In genomic region chr16:67594256-67594915, GRCh38 we compare ENCODE assay signal across 15 cellular contexts. TPM values are rescaled to one million over a fixed set of nuclear protein-coding genes. Genes with fewer than 3 reads are reported as not detected.
DNase-seq lines count a peak whose midpoint lies in the region; ATAC-seq and TF ChIP-seq lines count a peak whose summit lies in the region.
"Had no signal": no experiment of that assay in that cellular context is flagged by ENCODE, and none has a peak within 500 bp of the region (broad histone marks: within the 10 kb centered on the region; RNA-seq: fewer than 3 reads in every experiment).

No MANE protein-coding gene starts in this region.

- H3K36me3 ChIP-seq in GM23248 (ENCODE audit: low read depth) = no peaks in the 10 kb centered on the region
- peaks cover 14% of the 10 kb centered on the region for H3K36me3 ChIP-seq in RWPE2 (ENCODE audit: low read depth)
- H3K36me3 ChIP-seq: right lobe of liver had no signal

- peak overlapping the region; percentile 6; the same call in 1 of the 2 replicates for H2AFZ ChIP-seq in GM23248

- H3K27me3 ChIP-seq in GM23248 (replicated peaks; ENCODE audit: insufficient read depth) (no peaks in the 10 kb centered on the region), RWPE2 (ENCODE audit: insufficient read depth, poor library complexity, severe bottlenecking) (no peaks in the 10 kb centered on the region)
- H3K27me3 ChIP-seq: BLaER1, brain microvascular endothelial cell, right lobe of liver, tibial nerve had no signal

- H3K9me3 Mint-ChIP-seq in effector memory CD8-positive, alpha-beta T cell = no peaks in the 10 kb centered on the region
- no peaks in the 10 kb centered on the region for H3K9me3 Mint-ChIP-seq in natural killer cell treated with Interleukin-12 subunit alpha and Interleukin-12 subunit beta and Interleukin-15 and Interleukin-18, amount 100 ng/mL, for 72 hours
- H3K9me3 Mint-ChIP-seq: activated naive CD4-positive, alpha-beta T cell treated with anti-CD3 and anti-CD28 coated beads for 36 hours had no signal

- H3K79me2 ChIP-seq in GM23248 (ENCODE audit: insufficient read depth) = peaks cover 62% of the 10 kb centered on the region

- peak; percentile 11; the same call in 1 of the 3 replicates for ATAC-seq in RWPE2 (ENCODE audit: low read depth)
- ATAC-seq in effector memory CD8-positive, alpha-beta T cell (replicated peaks) = no peak
- ATAC-seq in natural killer cell treated with Interleukin-12 subunit alpha and Interleukin-12 subunit beta and Interleukin-15 and Interleukin-18, amount 100 ng/mL, for 72 hours = no peak
- no peak for ATAC-seq in activated CD4-positive, CD25-positive, alpha-beta regulatory T cell treated with anti-CD3 and anti-CD28 coated beads, Interleukin-2, amount 50 U/mL, for 24 hours
- ATAC-seq: right lobe of liver had no signal

- H3K27ac ChIP-seq in GM23248 (peak overlapping the region; percentile 56), RWPE2 (ENCODE audit: poor library complexity, severe bottlenecking) (peak overlapping the region; percentile 52)
- H3K27ac ChIP-seq: BLaER1, brain microvascular endothelial cell, right lobe of liver had no signal

- in situ Hi-C loops in GM23248 (cut with MboI) = no loop called here

- H3K4me1 ChIP-seq in GM23248 (ENCODE audit: insufficient read depth) (peaks cover 10% of the 10 kb centered on the region), RWPE2 (ENCODE audit: insufficient read depth, poor library complexity, severe bottlenecking) (peaks cover 13% of the 10 kb centered on the region)
- H3K4me1 ChIP-seq: BLaER1, right lobe of liver had no signal

- H3K27me3 Mint-ChIP-seq in effector memory CD8-positive, alpha-beta T cell = no peaks in the 10 kb centered on the region
- no peaks in the 10 kb centered on the region for H3K27me3 Mint-ChIP-seq in natural killer cell treated with Interleukin-12 subunit alpha and Interleukin-12 subunit beta and Interleukin-15 and Interleukin-18, amount 100 ng/mL, for 72 hours

- TF ChIP-seq CTCF in RWPE2 (IDR thresholded peaks at IDR 0.05; ENCODE audit: poor library complexity, severe bottlenecking) = no peak

- H3K9me2 ChIP-seq in GM23248 (ENCODE audit: insufficient read depth) = no peaks in the 10 kb centered on the region

- no peak overlapping the region for H3K9ac ChIP-seq in GM23248
- H3K9ac ChIP-seq: BLaER1 had no signal

- no peaks in the 10 kb centered on the region for H4K20me1 ChIP-seq in GM23248 (ENCODE audit: insufficient read depth)

- DNase-seq in GM23248 (no peak), RWPE2 (ENCODE audit: low spot score) (no peak), NCI-H2171 (lab: John Stamatoyannopoulos, UW) (no peak), kidney tubule cell (ENCODE audit: low spot score) (no peak)
- DNase-seq in effector memory CD8-positive, alpha-beta T cell = no peak
- DNase-seq in natural killer cell treated with Interleukin-12 subunit alpha and Interleukin-12 subunit beta and Interleukin-15 and Interleukin-18, amount 100 ng/mL, for 72 hours (ENCODE audit: low spot score) = no peak
- DNase-seq in activated CD4-positive, CD25-positive, alpha-beta regulatory T cell (lab: John Stamatoyannopoulos, UW) = no peak
- DNase-seq: DMS53; stimulated activated CD4-positive, alpha-beta T cell treated with anti-CD3 and anti-CD28 coated beads, Interleukin-2, amount 100 ng/mL, for 48 hours had no signal

- peak overlapping the region; percentile 34 to 67 for H3K27ac Mint-ChIP-seq in effector memory CD8-positive, alpha-beta T cell
- H3K27ac Mint-ChIP-seq in natural killer cell treated with Interleukin-12 subunit alpha and Interleukin-12 subunit beta and Interleukin-15 and Interleukin-18, amount 100 ng/mL, for 72 hours = peak overlapping the region; percentile 39 to 58

- H3K4me3 Mint-ChIP-seq in effector memory CD8-positive, alpha-beta T cell = no peak overlapping the region
- no peak overlapping the region for H3K4me3 Mint-ChIP-seq in natural killer cell treated with Interleukin-12 subunit alpha and Interleukin-12 subunit beta and Interleukin-15 and Interleukin-18, amount 100 ng/mL, for 72 hours
- H3K4me3 Mint-ChIP-seq: activated naive CD4-positive, alpha-beta T cell treated with anti-CD3 and anti-CD28 coated beads for 36 hours had no signal

- H3F3A ChIP-seq in GM23248 (ENCODE audit: insufficient read depth) = peaks cover 11% of the 10 kb centered on the region

- no peak overlapping the region for H3K4me2 ChIP-seq in GM23248 (ENCODE audit: unreplicated experiment)
- H3K4me2 ChIP-seq: BLaER1 had no signal

- no peak overlapping the region for H3K4me3 ChIP-seq in GM23248
- H3K4me3 ChIP-seq in RWPE2 (ENCODE audit: severe bottlenecking) = no peak overlapping the region
- H3K4me3 ChIP-seq: BLaER1, right lobe of liver, tibial nerve had no signal

- 95 to 96% methylated on average over 5 of the region's 5 CpGs for WGBS in GM23248 (ENCODE audit: low coverage in 1 of 2, low lambda C conversion rate in 2 of 2, missing lambda C conversion rate in 2 of 2), 2 experiments

- H3K9me3 ChIP-seq in GM23248 (ENCODE audit: low read depth) = no peaks in the 10 kb centered on the region
- H3K9me3 ChIP-seq in RWPE2 (ENCODE audit: severe bottlenecking) = no peaks in the 10 kb centered on the region
- H3K9me3 ChIP-seq: BLaER1, right lobe of liver, tibial nerve had no signal

- peaks cover 12% of the 10 kb centered on the region for H3K36me3 Mint-ChIP-seq in effector memory CD8-positive, alpha-beta T cell (ENCODE audit: insufficient read depth)
- H3K36me3 Mint-ChIP-seq in natural killer cell treated with Interleukin-12 subunit alpha and Interleukin-12 subunit beta and Interleukin-15 and Interleukin-18, amount 100 ng/mL, for 72 hours = no peaks in the 10 kb centered on the region

- peaks cover 20 to 40% of the 10 kb centered on the region in 2 donors for H3K4me1 Mint-ChIP-seq in effector memory CD8-positive, alpha-beta T cell (ENCODE audit: low read depth in 2 of 2)
- H3K4me1 Mint-ChIP-seq in natural killer cell treated with Interleukin-12 subunit alpha and Interleukin-12 subunit beta and Interleukin-15 and Interleukin-18, amount 100 ng/mL, for 72 hours (ENCODE audit: low read depth in 2 of 2) = peaks cover 34 to 36% of the 10 kb centered on the region in 2 donors

RNA-seq across cellular contexts. Expression of gene CTCF, which starts 32.1 kb away (rescaled TPM):
- total RNA-seq in GM23248 (2014; rRNA removed; shearing (Covaris generic)) = 21.9 and 30.7 TPM in 2 replicates
- polyA plus RNA-seq in GM23248 (2016; fragmentation: Nextera tagmentation; extraction: Ambion mirVana) = 19.6 and 19.9 TPM in 2 replicates
- 10 to 100 TPM; 54.3 to 72.4 TPM for total RNA-seq in natural killer cell treated with Interleukin-12 subunit alpha and Interleukin-12 subunit beta and Interleukin-15 and Interleukin-18, amount 100 ng/mL, for 72 hours

RNA-seq across cellular contexts. Expression of gene CARMIL2, which starts 50.6 kb away (rescaled TPM):
- under 0.01 TPM in 1 of 2 replicates, not detected in the other for total RNA-seq in GM23248 (2014; rRNA removed; shearing (Covaris generic))
- 1.1 and 1.4 TPM in 2 replicates for polyA plus RNA-seq in GM23248 (2016; fragmentation: Nextera tagmentation; extraction: Ambion mirVana)
- total RNA-seq in natural killer cell treated with Interleukin-12 subunit alpha and Interleukin-12 subunit beta and Interleukin-15 and Interleukin-18, amount 100 ng/mL, for 72 hours = 10 to 100 TPM; 33.8 to 89.7 TPM

Comparison
In these comparisons a context has a peak if more than half of its experiments do, and no peak if none do; other contexts are left out.
1. RNA of gene CARMIL2, which starts 50.6 kb away (total RNA-seq): 33.8 to 89.7 TPM in natural killer cell treated with Interleukin-12 subunit alpha and Interleukin-12 subunit beta and Interleukin-15 and Interleukin-18, amount 100 ng/mL, for 72 hours; under 0.01 TPM in GM23248; every median in the first group is over 10 times any median in the second.